ENCODE assay signal across 14 cellular contexts in the genomic region with DNA sequence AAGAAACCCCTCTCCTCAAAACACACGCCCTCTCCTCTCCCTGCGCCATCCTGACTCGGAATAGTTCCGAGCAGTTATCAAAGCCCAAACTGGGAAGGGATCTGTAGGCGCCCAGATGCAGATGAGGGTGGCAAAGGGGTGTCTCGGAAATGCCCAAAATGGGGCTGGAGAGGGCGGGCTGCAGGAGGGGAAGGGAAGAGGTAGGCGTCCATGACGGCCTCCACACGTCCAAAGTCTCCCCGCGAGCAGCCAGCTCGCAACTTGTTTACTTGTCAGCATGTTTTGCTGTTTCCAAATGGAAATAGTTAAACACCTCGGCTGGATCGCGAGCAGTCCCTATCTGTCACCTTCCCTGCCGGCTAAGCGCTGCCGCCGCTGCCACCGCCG. TPM values are rescaled to one million over a fixed set of nuclear protein-coding genes. Genes with fewer than 3 reads are reported as not detected.
DNase-seq lines count a peak whose midpoint lies in the region; ATAC-seq and TF ChIP-seq lines count a peak whose summit lies in the region.
"Had no signal": no experiment of that assay in that cellular context is flagged by ENCODE, and none has a peak within 500 bp of the region (broad histone marks: within the 10 kb centered on the region; RNA-seq: fewer than 3 reads in every experiment).

No MANE protein-coding gene starts in this region.

- H3K4me1 ChIP-seq in heart left ventricle (peaks cover 0 to 35% (median 13%) of the 10 kb centered on the region in 12 donors), upper lobe of right lung (peaks cover 8% of the 10 kb centered on the region)
- H3K4me1 ChIP-seq in naive thymus-derived CD4-positive, alpha-beta T cell (ENCODE audit: control insufficient read depth in 2 of 2, insufficient read depth in 2 of 2, low read length in 2 of 2) = no peaks in the 10 kb centered on the region

- no peaks in the 10 kb centered on the region for H3K36me3 Mint-ChIP-seq in naive thymus-derived CD4-positive, alpha-beta T cell

- TF ChIP-seq POLR2A in heart left ventricle (IDR thresholded peaks at IDR 0.05) = no peak
- no peak for TF ChIP-seq POLR2A in GM18505 (IDR thresholded peaks at IDR 0.05; ENCODE audit: borderline replicate concordance, extremely low read depth, insufficient read depth, insufficient read length)

- WGBS in heart left ventricle, 4 donors = 4 to 9% (median 6%) methylated on average over 21 to 22 of the region's 22 CpGs

- H3K27me3 ChIP-seq in heart left ventricle = peaks cover 4 to 68% (median 36%) of the 10 kb centered on the region in 9 donors
- no peaks in the 10 kb centered on the region for H3K27me3 ChIP-seq in naive thymus-derived CD4-positive, alpha-beta T cell (ENCODE audit: control insufficient read depth in 2 of 2, insufficient read depth in 2 of 2, low read length in 2 of 2)
- peaks cover 52% of the 10 kb centered on the region for H3K27me3 ChIP-seq in upper lobe of right lung

- TF ChIP-seq CTCF in heart left ventricle (IDR thresholded peaks at IDR 0.05) = no peak
- no peak for TF ChIP-seq CTCF in choroid plexus epithelial cell (conservative IDR thresholded peaks at IDR 0.05; ENCODE audit: low read depth, low read length)
- TF ChIP-seq CTCF in upper lobe of right lung (IDR thresholded peaks at IDR 0.05) = no peak

- DNase-seq in heart left ventricle (no peak), Right ventricle myocardium superior (no peak), choroid plexus epithelial cell (ENCODE audit: low read depth) (no peak), upper lobe of right lung (peak; percentile 54), DMS 273 (lab: John Stamatoyannopoulos, UW; ENCODE audit: unreplicated experiment) (no peak)
- no peak for DNase-seq in naive thymus-derived CD4-positive, alpha-beta T cell
- DNase-seq: activated CD8-positive, alpha-beta memory T cell treated with anti-CD3 and anti-CD28 coated beads, Interleukin-2, amount 50 U/mL, for 48 hours; NCI-H446; stimulated activated CD4-positive, alpha-beta T cell treated with anti-CD3 and anti-CD28 coated beads, Interleukin-12 subunit alpha, Interleukin-12 subunit beta, amount 100 ng/mL, for 4 hours; stimulated activated naive CD4-positive, alpha-beta T cell treated with Interleukin-2 at 50 U/mL for 16 hours had no signal

- peaks cover 50 to 66% (median 55%) of the 10 kb centered on the region in 5 donors for H3K27me3 Mint-ChIP-seq in naive thymus-derived CD4-positive, alpha-beta T cell

- H3K9me3 Mint-ChIP-seq in naive thymus-derived CD4-positive, alpha-beta T cell = peaks cover 0 to 1% (median 0%) of the 10 kb centered on the region in 11 donors

- peak overlapping the region in 10 of 12 donors; percentile 41 to 63 (median 54) for H3K4me3 ChIP-seq in heart left ventricle
- peak overlapping the region; percentile 38 for H3K4me3 ChIP-seq in choroid plexus epithelial cell (ENCODE audit: low read depth, low read length)
- H3K4me3 ChIP-seq in naive thymus-derived CD4-positive, alpha-beta T cell (ENCODE audit: low read length) = no peak overlapping the region
- H3K4me3 ChIP-seq in upper lobe of right lung = peak overlapping the region; percentile 39

- H3K4me3 Mint-ChIP-seq in naive thymus-derived CD4-positive, alpha-beta T cell = peak overlapping the region; percentile 53 to 83 (median 68)

- POLR2A ChIA-PET in naive thymus-derived CD4-positive, alpha-beta T cell (lab: Charles Lee) = no interaction called here

- peaks cover 6 to 26% (median 22%) of the 10 kb centered on the region in 7 donors for H3K4me1 Mint-ChIP-seq in naive thymus-derived CD4-positive, alpha-beta T cell

- ATAC-seq in heart left ventricle (no peak), Right ventricle myocardium superior (ENCODE audit: poor library complexity) (no peak), upper lobe of right lung (no peak), GM18907 (IDR thresholded peaks at IDR 0.05; ENCODE audit: unreplicated experiment) (no peak), GM18505 (IDR thresholded peaks at IDR 0.05; ENCODE audit: unreplicated experiment) (no peak)
- no peak for ATAC-seq in naive thymus-derived CD4-positive, alpha-beta T cell

- CTCF ChIA-PET in naive thymus-derived CD4-positive, alpha-beta T cell (lab: Charles Lee) = no interaction called here

- H3K27ac Mint-ChIP-seq in naive thymus-derived CD4-positive, alpha-beta T cell = no peak overlapping the region

- no peaks in the 10 kb centered on the region for H3K36me3 ChIP-seq in heart left ventricle
- no peaks in the 10 kb centered on the region for H3K36me3 ChIP-seq in naive thymus-derived CD4-positive, alpha-beta T cell (ENCODE audit: control insufficient read depth in 2 of 3, insufficient read depth in 3 of 3, low read length in 3 of 3)
- no peaks in the 10 kb centered on the region for H3K36me3 ChIP-seq in upper lobe of right lung
- H3K36me3 ChIP-seq: BLaER1 had no signal

- intact Hi-C loops in heart left ventricle (cut with DNase I) (loop anchor here in 1 of 10 donors (5.0 kb wide), 1 partner anchor 197 kb away; no protein-coding TSS in a partner anchor), Right ventricle myocardium superior (cut with DNase I) (no loop called here), upper lobe of right lung (cut with DNase I) (no loop called here)
- intact Hi-C loops in naive thymus-derived CD4-positive, alpha-beta T cell (cut with micrococcal nuclease) = no loop called here

- H3K9me3 ChIP-seq in heart left ventricle (no peaks in the 10 kb centered on the region), upper lobe of right lung (no peaks in the 10 kb centered on the region)
- H3K9me3 ChIP-seq in naive thymus-derived CD4-positive, alpha-beta T cell (ENCODE audit: control insufficient read depth in 2 of 3, low read length in 3 of 3) = no peaks in the 10 kb centered on the region
- H3K9me3 ChIP-seq: BLaER1 had no signal

- H3K27ac ChIP-seq in heart left ventricle = peak overlapping the region in 1 of 12 donors; percentile 31
- no peak overlapping the region for H3K27ac ChIP-seq in naive thymus-derived CD4-positive, alpha-beta T cell (ENCODE audit: low read depth, low read length)
- no peak overlapping the region for H3K27ac ChIP-seq in upper lobe of right lung
- H3K27ac ChIP-seq: BLaER1 had no signal

RNA-seq across cellular contexts. Expression of a gene that starts 1.4 kb away (rescaled TPM):
- 1 to 10 TPM in 8 of 9 donors, under 1 TPM in 1; 0.56 to 6.8 (median 2.0) TPM for total RNA-seq in heart left ventricle
- polyA plus RNA-seq in heart left ventricle = 1 to 10 TPM in 1 of 2 donors, under 1 TPM in 1; 0.53 to 2.4 TPM
- 3.2 TPM for total RNA-seq in Right ventricle myocardium superior
- under 1 TPM in 2 of 5 experiments, not detected in 3; 0.05 to 0.78 TPM for total RNA-seq in naive thymus-derived CD4-positive, alpha-beta T cell
- polyA plus RNA-seq in naive thymus-derived CD4-positive, alpha-beta T cell = not detected
- total RNA-seq in upper lobe of right lung = 2.8 TPM
- total RNA-seq: SK-MEL-5 had no signal
